8 cellular contexts compared by ENCODE assay signal in the genomic region with DNA sequence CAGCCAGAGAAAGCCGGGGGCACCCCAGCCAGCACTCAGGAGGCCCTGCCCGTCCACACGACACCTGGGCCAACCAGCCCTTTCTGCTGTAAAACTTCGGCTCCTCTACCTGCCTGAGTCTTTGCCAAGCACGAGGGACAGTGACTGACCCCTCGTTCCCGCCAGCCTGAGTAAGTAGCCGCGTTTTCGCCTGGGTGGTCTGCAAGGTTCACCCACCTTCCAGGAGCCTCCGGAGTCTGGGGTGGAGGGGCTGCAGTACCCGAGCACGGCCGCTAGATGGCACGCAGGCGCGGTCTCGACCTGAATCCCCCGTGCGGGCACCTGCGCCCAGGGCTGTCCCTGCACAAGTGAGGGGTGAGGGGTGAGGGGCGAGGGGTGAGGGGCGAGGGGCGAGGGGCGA.
DNase-seq lines count a peak whose midpoint lies in the region; ATAC-seq and TF ChIP-seq lines count a peak whose summit lies in the region.

No MANE protein-coding gene starts in this region.

- peak overlapping the region; percentile 63 for H2AFZ ChIP-seq in neural progenitor cell (replicated peaks)

- intact Hi-C loops in activated T-helper 2 cell treated with anti-CD3 and anti-CD28 coated beads, Interferon-gamma antibody, Interleukin-2, Interleukin-4, amounts not matched to agents 10 μg/mL and 5 μg/mL and 100 μg/mL, durations not matched to agents 14 hours and 24 hours and 36 hours (cut with micrococcal nuclease), result no loop called here

- H3K4me3 ChIP-seq in NT2/D1 (ENCODE audit: insufficient read length, low read depth) (no peak overlapping the region), brain microvascular endothelial cell (ENCODE audit: low read depth, low read length) (no peak overlapping the region), neural progenitor cell (no peak overlapping the region)

- no peak overlapping the region for H3K4me2 ChIP-seq in neural progenitor cell

- H3K4me1 Mint-ChIP-seq in neural progenitor cell, result peaks cover 9% of the 10 kb centered on the region
- no peaks in the 10 kb centered on the region for H3K4me1 Mint-ChIP-seq in activated T-helper 2 cell treated with anti-CD3 and anti-CD28 coated beads, Interferon-gamma antibody, Interleukin-2, Interleukin-4, amounts not matched to agents 10 μg/mL and 5 μg/mL and 100 μg/mL, durations not matched to agents 14 hours and 24 hours and 36 hours (ENCODE audit: low read depth)

- TF ChIP-seq CTCF in GM12873 (IDR thresholded peaks at IDR 0.05; ENCODE audit: insufficient read depth, low read depth, low read length, missing control alignments), result peak; percentile 50
- peak; percentile 49 for TF ChIP-seq CTCF in brain microvascular endothelial cell (IDR thresholded peaks at IDR 0.05; ENCODE audit: low read depth, low read length, missing control alignments)
- TF ChIP-seq CTCF in neural progenitor cell (IDR thresholded peaks at IDR 0.05), result peak; percentile 74

- no peaks in the 10 kb centered on the region for H3K27me3 ChIP-seq in NT2/D1 (ENCODE audit: insufficient read depth, insufficient read length)
- no peaks in the 10 kb centered on the region for H3K27me3 ChIP-seq in brain microvascular endothelial cell (replicated peaks)
- no peaks in the 10 kb centered on the region for H3K27me3 ChIP-seq in neural progenitor cell

- DNase-seq in NT2/D1 (ENCODE audit: low read depth, low spot score) (peak; percentile 38), brain microvascular endothelial cell (no peak), neural progenitor cell (ENCODE audit: low spot score) (peak; percentile 75), NK-92 (lab: John Stamatoyannopoulos, UW; ENCODE audit: unreplicated experiment) (no peak)
- DNase-seq in activated T-helper 2 cell treated with anti-CD3 and anti-CD28 coated beads, Interferon-gamma antibody, Interleukin-2, Interleukin-4, amounts not matched to agents 10 μg/mL and 5 μg/mL and 100 μg/mL, durations not matched to agents 14 hours and 24 hours and 36 hours (ENCODE audit: low spot score), result no peak

- H3K4me1 ChIP-seq in NT2/D1 (ENCODE audit: insufficient read depth, insufficient read length), result peaks cover 1% of the 10 kb centered on the region
- H3K4me1 ChIP-seq in neural progenitor cell, result no peaks in the 10 kb centered on the region

- H3K9ac ChIP-seq in NT2/D1 (ENCODE audit: insufficient read length, low read depth) (peak overlapping the region; percentile 21), neural progenitor cell (no peak overlapping the region)

- H3K36me3 Mint-ChIP-seq in neural progenitor cell, result no peaks in the 10 kb centered on the region
- H3K36me3 Mint-ChIP-seq in activated T-helper 2 cell treated with anti-CD3 and anti-CD28 coated beads, Interferon-gamma antibody, Interleukin-2, Interleukin-4, amounts not matched to agents 10 μg/mL and 5 μg/mL and 100 μg/mL, durations not matched to agents 14 hours and 24 hours and 36 hours (ENCODE audit: low read depth), result no peaks in the 10 kb centered on the region

- peaks cover 17% of the 10 kb centered on the region; the same call in 1 of the 2 replicates for H3K9me3 ChIP-seq in NT2/D1 (ENCODE audit: insufficient read depth, low read length)
- H3K9me3 ChIP-seq in neural progenitor cell (ENCODE audit: low read depth), result no peaks in the 10 kb centered on the region

- H3K36me3 ChIP-seq in NT2/D1 (ENCODE audit: insufficient read depth, insufficient read length, low read length), result no peaks in the 10 kb centered on the region
- no peaks in the 10 kb centered on the region for H3K36me3 ChIP-seq in brain microvascular endothelial cell (replicated peaks)
- no peaks in the 10 kb centered on the region for H3K36me3 ChIP-seq in neural progenitor cell

- no peaks in the 10 kb centered on the region for H3K79me2 ChIP-seq in neural progenitor cell (ENCODE audit: low read depth)

- in situ Hi-C loops in brain microvascular endothelial cell (cut with HindIII; ENCODE audit: low pct_ligation_motif_present, low sequenced_read_pairs), result no loop called here

- peaks cover 7% of the 10 kb centered on the region for H3K9me3 Mint-ChIP-seq in neural progenitor cell
- peaks cover 7% of the 10 kb centered on the region for H3K9me3 Mint-ChIP-seq in activated T-helper 2 cell treated with anti-CD3 and anti-CD28 coated beads, Interferon-gamma antibody, Interleukin-2, Interleukin-4, amounts not matched to agents 10 μg/mL and 5 μg/mL and 100 μg/mL, durations not matched to agents 14 hours and 24 hours and 36 hours

- H3K4me3 Mint-ChIP-seq in neural progenitor cell, result no peak overlapping the region
- H3K4me3 Mint-ChIP-seq in activated T-helper 2 cell treated with anti-CD3 and anti-CD28 coated beads, Interferon-gamma antibody, Interleukin-2, Interleukin-4, amounts not matched to agents 10 μg/mL and 5 μg/mL and 100 μg/mL, durations not matched to agents 14 hours and 24 hours and 36 hours (ENCODE audit: low read depth), result no peak overlapping the region

- ATAC-seq in GM21576 (IDR thresholded peaks at IDR 0.05; ENCODE audit: unreplicated experiment) (no peak), HG03095 (IDR thresholded peaks at IDR 0.05; ENCODE audit: unreplicated experiment) (no peak)

- H3K27me3 Mint-ChIP-seq in neural progenitor cell (ENCODE audit: insufficient read depth, low read depth), result peaks cover 6% of the 10 kb centered on the region
- H3K27me3 Mint-ChIP-seq in activated T-helper 2 cell treated with anti-CD3 and anti-CD28 coated beads, Interferon-gamma antibody, Interleukin-2, Interleukin-4, amounts not matched to agents 10 μg/mL and 5 μg/mL and 100 μg/mL, durations not matched to agents 14 hours and 24 hours and 36 hours (ENCODE audit: low read depth), result no peaks in the 10 kb centered on the region

- H3K27ac Mint-ChIP-seq in neural progenitor cell, result no peak overlapping the region
- H3K27ac Mint-ChIP-seq in activated T-helper 2 cell treated with anti-CD3 and anti-CD28 coated beads, Interferon-gamma antibody, Interleukin-2, Interleukin-4, amounts not matched to agents 10 μg/mL and 5 μg/mL and 100 μg/mL, durations not matched to agents 14 hours and 24 hours and 36 hours, result no peak overlapping the region

- H3K27ac ChIP-seq in brain microvascular endothelial cell (no peak overlapping the region), neural progenitor cell (no peak overlapping the region)

- no peaks in the 10 kb centered on the region for H4K20me1 ChIP-seq in neural progenitor cell (ENCODE audit: low read depth)

- H3F3A ChIP-seq in neural progenitor cell (ENCODE audit: low read depth), result no peaks in the 10 kb centered on the region

Comparison
In these comparisons a context has a peak if more than half of its experiments do, and no peak if none do; other contexts are left out.
1. DNase-seq: peak in NT2/D1 (single experiment) and neural progenitor cell (single experiment); none in brain microvascular endothelial cell (single experiment), activated T-helper 2 cell treated with anti-CD3 and anti-CD28 coated beads, Interferon-gamma antibody, Interleukin-2, Interleukin-4, amounts not matched to agents 10 μg/mL and 5 μg/mL and 100 μg/mL, durations not matched to agents 14 hours and 24 hours and 36 hours (single experiment) and NK-92 (single experiment).
2. Peak in every context shown above with its lines, with median percentiles within 50 percentile points of each other: CTCF ChIP-seq.